Comparison of ENCODE assay signal across 20 cellular contexts in the genomic region with DNA sequence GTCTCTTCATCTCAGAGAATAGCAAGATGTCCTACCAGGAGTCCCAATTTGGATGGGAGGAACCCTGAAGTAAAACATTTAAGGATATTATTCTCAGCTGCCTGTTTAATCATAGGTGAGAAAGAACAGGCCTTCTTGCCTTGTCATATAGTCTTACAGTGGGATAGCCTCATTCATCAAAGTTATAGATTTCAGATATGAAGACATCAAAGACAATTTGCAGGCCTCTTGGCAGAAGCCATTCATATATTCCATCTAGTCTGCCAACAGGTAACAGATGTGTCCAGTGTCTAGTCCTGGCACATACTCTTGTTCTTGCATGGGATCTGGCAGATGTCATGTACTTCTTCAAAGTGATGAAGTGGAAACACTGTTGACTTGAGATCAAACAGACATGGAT.
DNase-seq lines count a peak whose midpoint lies in the region; FAIRE-seq and TF ChIP-seq lines count a peak whose summit lies in the region.
"Had no signal": no experiment of that assay in that cellular context is flagged by ENCODE, and none has a peak within 500 bp of the region (broad histone marks: within the 10 kb centered on the region; RNA-seq: fewer than 3 reads in every experiment).

No MANE protein-coding gene starts in this region.

- DNase-seq in BE2C = peak; percentile 39
- peak; percentile 53 for DNase-seq in DMS 273 (lab: John Stamatoyannopoulos, UW; ENCODE audit: unreplicated experiment)
- DNase-seq in NCI-H446 (lab: John Stamatoyannopoulos, UW) = peak; percentile 16 to 62
- no peak for DNase-seq in astrocyte (ENCODE audit: low read depth)
- no peak for DNase-seq in activated T-cell treated with anti-CD3 and anti-CD28 coated beads, Interleukin-2, amount 50 U/mL, for 1 hour
- DNase-seq in dermis blood vessel endothelial cell = no peak
- DNase-seq in NCI-H146 (lab: John Stamatoyannopoulos, UW) = no peak
- DNase-seq: ACHN; Caco-2; CD4-positive, alpha-beta T cell; HCEC 1CT had no signal

- no peak for TF ChIP-seq CTCF in BE2C (IDR thresholded peaks at IDR 0.05; ENCODE audit: low read depth, low read length)
- no peak for TF ChIP-seq CTCF in astrocyte (IDR thresholded peaks at IDR 0.05; ENCODE audit: insufficient read depth, low read depth, low read length)

- H3K79me2 ChIP-seq in astrocyte (ENCODE audit: insufficient read depth, low read length) = no peaks in the 10 kb centered on the region

- H3K4me3 Mint-ChIP-seq in astrocyte (ENCODE audit: unreplicated experiment) = no peak overlapping the region
- H3K4me3 Mint-ChIP-seq: CD4-positive, alpha-beta T cell; GM23338 had no signal

- no peak overlapping the region for H2AFZ ChIP-seq in astrocyte (ENCODE audit: low read depth, low read length)
- H2AFZ ChIP-seq: GM23338 had no signal

- H3K27me3 Mint-ChIP-seq in astrocyte (ENCODE audit: low read depth, unreplicated experiment) = no peaks in the 10 kb centered on the region
- H3K27me3 Mint-ChIP-seq: CD4-positive, alpha-beta T cell had no signal

- no peak for FAIRE-seq in astrocyte (lab: Jason Lieb, UNC)
- FAIRE-seq: A204.1, D721Med, G401.6, GM12891, GM18507, H54 had no signal

- peaks cover 24% of the 10 kb centered on the region for H3K4me1 ChIP-seq in BE2C
- H3K4me1 ChIP-seq in astrocyte (ENCODE audit: insufficient read depth, low read length) = peaks cover 28% of the 10 kb centered on the region
- H3K4me1 ChIP-seq: Caco-2 had no signal

- no peaks in the 10 kb centered on the region for H3K36me3 ChIP-seq in BE2C
- H3K36me3 ChIP-seq in astrocyte (ENCODE audit: insufficient read depth, low read length) = no peaks in the 10 kb centered on the region

- H3K27me3 ChIP-seq in BE2C (no peaks in the 10 kb centered on the region), astrocyte (ENCODE audit: insufficient read depth, low read length) (no peaks in the 10 kb centered on the region)

- peak overlapping the region; percentile 30 for H3K27ac Mint-ChIP-seq in astrocyte (ENCODE audit: unreplicated experiment)
- H3K27ac Mint-ChIP-seq: CD4-positive, alpha-beta T cell; GM23338 had no signal

- no peak overlapping the region for H3K4me2 ChIP-seq in astrocyte (ENCODE audit: low read length)
- H3K4me2 ChIP-seq: GM23338 had no signal

- H3K9ac ChIP-seq in astrocyte (ENCODE audit: low read length) = no peak overlapping the region

- H4K20me1 ChIP-seq in astrocyte (ENCODE audit: insufficient read depth, low read length) = no peaks in the 10 kb centered on the region

- peaks cover 54% of the 10 kb centered on the region for H3K4me1 Mint-ChIP-seq in astrocyte (ENCODE audit: low read depth, unreplicated experiment)

- no peaks in the 10 kb centered on the region for H3K36me3 Mint-ChIP-seq in astrocyte (ENCODE audit: low read depth, unreplicated experiment)

- H3K27ac ChIP-seq in astrocyte (ENCODE audit: low read depth, low read length) = no peak overlapping the region
- H3K27ac ChIP-seq: C4-2B, HL-60 had no signal

- H3K9me3 Mint-ChIP-seq in astrocyte (ENCODE audit: unreplicated experiment) = no peaks in the 10 kb centered on the region
- H3K9me3 Mint-ChIP-seq: GM23338 had no signal

- no peaks in the 10 kb centered on the region for H3K9me3 ChIP-seq in BE2C
- H3K9me3 ChIP-seq in astrocyte (ENCODE audit: insufficient read depth, low read depth, low read length) = no peaks in the 10 kb centered on the region
- H3K9me3 ChIP-seq: Caco-2 had no signal

- H3K4me3 ChIP-seq in BE2C (ENCODE audit: low read depth, low read length) = no peak overlapping the region
- no peak overlapping the region for H3K4me3 ChIP-seq in astrocyte (ENCODE audit: insufficient read depth, low read depth, low read length)
- H3K4me3 ChIP-seq: GM23338 had no signal

Comparison
In these comparisons a context has a peak if more than half of its experiments do, and no peak if none do; other contexts are left out.
1. DNase-seq: peak in BE2C (single experiment), DMS 273 (single experiment) and NCI-H446 (2 of 2); none in astrocyte (single experiment), activated T-cell treated with anti-CD3 and anti-CD28 coated beads, Interleukin-2, amount 50 U/mL, for 1 hour (single experiment), dermis blood vessel endothelial cell (single experiment) and NCI-H146 (single experiment).